Comparison of ENCODE assay signal across 11 cellular contexts in genomic region chrX:42094208-42094607, GRCh38.
A peak's percentile ranks its signal among the peaks of the same experiment; 100 is the strongest.
DNase-seq lines count a peak whose midpoint lies in the region; ATAC-seq and TF ChIP-seq lines count a peak whose summit lies in the region.
"Had no signal": no experiment of that assay in that cellular context is flagged by ENCODE, and none has a peak within 500 bp of the region (broad histone marks: within the 10 kb centered on the region; RNA-seq: fewer than 3 reads in every experiment).

No MANE protein-coding gene starts in this region.

- no peak overlapping the region for H3K9ac ChIP-seq in PC-3 (ENCODE audit: low read length)

- intact Hi-C loops in CD8-positive, alpha-beta T cell (cut with DNase I, micrococcal nuclease): no loop called here
- intact Hi-C loops in PC-3 (cut with micrococcal nuclease): no loop called here
- intact Hi-C loops in ovary (cut with DNase I): no loop called here

- TF ChIP-seq EP300 in ovary (IDR thresholded peaks at IDR 0.05): no peak

- peak overlapping the region; percentile 47; the same call in 1 of the 2 replicates for H3K4me2 ChIP-seq in PC-3 (ENCODE audit: low read length)

- no peaks in the 10 kb centered on the region for H3K9me2 ChIP-seq in PC-3 (replicated peaks; ENCODE audit: low read length)

- H3K4me3 Mint-ChIP-seq in CD8-positive, alpha-beta T cell: peak overlapping the region; percentile 54
- no peak overlapping the region for H3K4me3 Mint-ChIP-seq in activated naive CD4-positive, alpha-beta T cell treated with anti-CD3 and anti-CD28 coated beads, Interleukin-2, amount 10 ng/mL, durations not matched to agents 7 days and 5 days

- H3K27ac ChIP-seq in CD8-positive, alpha-beta T cell (ENCODE audit: low read depth, low read length): no peak overlapping the region
- H3K27ac ChIP-seq in PC-3 (ENCODE audit: low read length) (no peak overlapping the region), ovary (no peak overlapping the region)
- H3K27ac ChIP-seq: pancreas, thyroid gland had no signal

- H3K36me3 Mint-ChIP-seq in CD8-positive, alpha-beta T cell: no peaks in the 10 kb centered on the region
- H3K36me3 Mint-ChIP-seq in activated naive CD4-positive, alpha-beta T cell treated with anti-CD3 and anti-CD28 coated beads, Interleukin-2, amount 10 ng/mL, durations not matched to agents 7 days and 5 days: peaks cover 1% of the 10 kb centered on the region

- 24 to 39% (median 31%) methylated on average over 4 of the region's 4 CpGs for WGBS in ovary, 3 donors

- peak overlapping the region; percentile 60 for H3K27ac Mint-ChIP-seq in CD8-positive, alpha-beta T cell
- H3K27ac Mint-ChIP-seq in activated naive CD4-positive, alpha-beta T cell treated with anti-CD3 and anti-CD28 coated beads, Interleukin-2, amount 10 ng/mL, durations not matched to agents 7 days and 5 days: no peak overlapping the region

- peaks cover 18% of the 10 kb centered on the region for H3K4me1 Mint-ChIP-seq in CD8-positive, alpha-beta T cell (ENCODE audit: low read depth)
- peaks cover 15% of the 10 kb centered on the region for H3K4me1 Mint-ChIP-seq in activated naive CD4-positive, alpha-beta T cell treated with anti-CD3 and anti-CD28 coated beads, Interleukin-2, amount 10 ng/mL, durations not matched to agents 7 days and 5 days

- CTCF ChIA-PET in CD8-positive, alpha-beta T cell (lab: Charles Lee): no interaction called here
- CTCF ChIA-PET in PC-3 (lab: Charles Lee): no interaction called here
- CTCF ChIA-PET in activated naive CD4-positive, alpha-beta T cell treated with anti-CD3 and anti-CD28 coated beads, Interleukin-2, amount 10 ng/mL, durations not matched to agents 7 days and 5 days (lab: Charles Lee): no interaction called here

- no peak overlapping the region; the same call in 1 of the 2 replicates for H2AFZ ChIP-seq in PC-3 (ENCODE audit: low read length)

- no peak for TF ChIP-seq POLR2A in ovary (IDR thresholded peaks at IDR 0.05)

- H3K9me3 Mint-ChIP-seq in CD8-positive, alpha-beta T cell: no peaks in the 10 kb centered on the region
- no peaks in the 10 kb centered on the region for H3K9me3 Mint-ChIP-seq in activated naive CD4-positive, alpha-beta T cell treated with anti-CD3 and anti-CD28 coated beads, Interleukin-2, amount 10 ng/mL, durations not matched to agents 7 days and 5 days

- H3F3A ChIP-seq in PC-3 (ENCODE audit: low read length, unreplicated experiment): no peaks in the 10 kb centered on the region

- no peaks in the 10 kb centered on the region for H3K27me3 Mint-ChIP-seq in CD8-positive, alpha-beta T cell (ENCODE audit: low read depth)
- no peaks in the 10 kb centered on the region for H3K27me3 Mint-ChIP-seq in activated naive CD4-positive, alpha-beta T cell treated with anti-CD3 and anti-CD28 coated beads, Interleukin-2, amount 10 ng/mL, durations not matched to agents 7 days and 5 days

- no peaks in the 10 kb centered on the region for H3K79me2 ChIP-seq in PC-3 (ENCODE audit: low read length)

- TF ChIP-seq CTCF in CD8-positive, alpha-beta T cell (IDR thresholded peaks at IDR 0.05): no peak
- TF ChIP-seq CTCF in PC-3 (conservative IDR thresholded peaks at IDR 0.05; ENCODE audit: low read depth, low read length): no peak
- no peak for TF ChIP-seq CTCF in ovary (IDR thresholded peaks at IDR 0.05)

- BruUV-seq in PC-3 (replicated peaks; lab: Mats Ljungman, UMichigan): no TSS peak

- POLR2A ChIA-PET in CD8-positive, alpha-beta T cell (lab: Charles Lee): no interaction called here
- POLR2A ChIA-PET in PC-3 (lab: Charles Lee; ENCODE audit: unreplicated experiment): no interaction called here

- H4K20me1 ChIP-seq in PC-3 (ENCODE audit: low read length): no peaks in the 10 kb centered on the region

- H3K4me1 ChIP-seq in CD8-positive, alpha-beta T cell (ENCODE audit: insufficient read depth, low read length): peaks cover 8% of the 10 kb centered on the region
- peaks cover 16% of the 10 kb centered on the region for H3K4me1 ChIP-seq in PC-3 (ENCODE audit: insufficient read depth, low read length)
- peaks cover 2% of the 10 kb centered on the region for H3K4me1 ChIP-seq in ovary (ENCODE audit: insufficient read depth)
- H3K4me1 ChIP-seq: pancreas, thyroid gland had no signal

- H3K27me3 ChIP-seq in CD8-positive, alpha-beta T cell (ENCODE audit: insufficient read depth, low read length): no peaks in the 10 kb centered on the region
- H3K27me3 ChIP-seq in PC-3 (ENCODE audit: low read length) (no peaks in the 10 kb centered on the region), ovary (no peaks in the 10 kb centered on the region)
- H3K27me3 ChIP-seq: thyroid gland had no signal

- H3K36me3 ChIP-seq in CD8-positive, alpha-beta T cell (ENCODE audit: insufficient read depth, low read length): no peaks in the 10 kb centered on the region
- H3K36me3 ChIP-seq in PC-3 (ENCODE audit: low read depth, low read length) (no peaks in the 10 kb centered on the region), ovary (no peaks in the 10 kb centered on the region)
- H3K36me3 ChIP-seq: pancreas, thyroid gland had no signal

- no peak for DNase-seq in CD8-positive, alpha-beta T cell
- DNase-seq in PC-3: peak; percentile 4
- peak; percentile 72 for DNase-seq in kidney tubule cell (ENCODE audit: low spot score)
- no peak for DNase-seq in medulla oblongata (ENCODE audit: extremely low spot score)
- no peak for DNase-seq in ovary
- DNase-seq in activated naive CD4-positive, alpha-beta T cell treated with anti-CD3 and anti-CD28 coated beads, Interleukin-2, amount 10 ng/mL, durations not matched to agents 7 days and 5 days: no peak
- DNase-seq: NCI-H2107, pancreas, thyroid gland had no signal

- H3K9me3 ChIP-seq in CD8-positive, alpha-beta T cell (ENCODE audit: low read length): no peaks in the 10 kb centered on the region
- H3K9me3 ChIP-seq in PC-3 (ENCODE audit: low read length) (no peaks in the 10 kb centered on the region), ovary (no peaks in the 10 kb centered on the region)
- H3K9me3 ChIP-seq: pancreas, thyroid gland had no signal

- H3K4me3 ChIP-seq in CD8-positive, alpha-beta T cell (ENCODE audit: low read depth, low read length): no peak overlapping the region
- H3K4me3 ChIP-seq in PC-3 (ENCODE audit: low read length): no peak overlapping the region
- H3K4me3 ChIP-seq in ovary: no peak overlapping the region
- H3K4me3 ChIP-seq: pancreas, thyroid gland had no signal

- no peak for ATAC-seq in CD8-positive, alpha-beta T cell
- ATAC-seq in GM19463 (IDR thresholded peaks at IDR 0.05; ENCODE audit: unreplicated experiment): peak; percentile 45
- no peak for ATAC-seq in PC-3
- no peak for ATAC-seq in HG03045 (IDR thresholded peaks at IDR 0.05; ENCODE audit: unreplicated experiment)
- ATAC-seq: pancreas had no signal

Comparison
In these comparisons a context has a peak if more than half of its experiments do, and no peak if none do; other contexts are left out.
1. DNase-seq: peak in PC-3 (single experiment) and kidney tubule cell (single experiment); none in CD8-positive, alpha-beta T cell (0 of 7), medulla oblongata (single experiment), ovary (0 of 5) and activated naive CD4-positive, alpha-beta T cell treated with anti-CD3 and anti-CD28 coated beads, Interleukin-2, amount 10 ng/mL, durations not matched to agents 7 days and 5 days (single experiment).